In genomic region chr16:87393680-87394055, GRCh38 we compare ENCODE assay signal across 8 cellular contexts. TPM values are rescaled to one million over a fixed set of nuclear protein-coding genes. Genes with fewer than 3 reads are reported as not detected.
DNase-seq lines count a peak whose midpoint lies in the region; ATAC-seq and TF ChIP-seq lines count a peak whose summit lies in the region.

No MANE protein-coding gene starts in this region.

- intact Hi-C loops in OCI-LY7 (cut with micrococcal nuclease; ENCODE audit: unreplicated experiment), result loop anchor here (2.0 to 5.0 kb wide), 2 partner anchors 77 to 309 kb away; partner anchors contain the start of gene C16orf95

- H3K4me3 ChIP-seq in BLaER1 treated with 17β-estradiol and CSF1 and Interleukin-3, amounts not matched to agents 10 nM and 100 nM, result peak overlapping the region; percentile 88 to 97 (median 94)
- H3K4me3 ChIP-seq in OCI-LY7 (ENCODE audit: low read depth, low read length, poor library complexity, severe bottlenecking), result peak overlapping the region; percentile 78
- peak overlapping the region; percentile 80 for H3K4me3 ChIP-seq in endocrine pancreas (ENCODE audit: control insufficient read depth, insufficient read depth, low read length)
- H3K4me3 ChIP-seq in neuron (ENCODE audit: low read length), result peak overlapping the region; percentile 66

- peak overlapping the region; percentile 89 to 100 (median 94) for H3K4me2 ChIP-seq in BLaER1 treated with 17β-estradiol and CSF1 and Interleukin-3, amounts not matched to agents 10 nM and 100 nM
- H3K4me2 ChIP-seq in OCI-LY7 (ENCODE audit: low read length), result peak overlapping the region; percentile 88

- no peak for ATAC-seq in HG02884 (IDR thresholded peaks at IDR 0.05; ENCODE audit: unreplicated experiment)
- ATAC-seq in esophagus mucosa, result no peak

- H3K27me3 ChIP-seq in BLaER1 treated with 17β-estradiol and CSF1 and Interleukin-3, amounts not matched to agents 10 nM and 100 nM, result no peaks in the 10 kb centered on the region
- no peaks in the 10 kb centered on the region for H3K27me3 ChIP-seq in endocrine pancreas (ENCODE audit: control insufficient read depth, insufficient read depth, low read length)
- H3K27me3 ChIP-seq in neuron (ENCODE audit: insufficient read depth, low read length), result no peaks in the 10 kb centered on the region

- peaks cover 10 to 34% (median 19%) of the 10 kb centered on the region in 11 experiments for H3K36me3 ChIP-seq in BLaER1 treated with 17β-estradiol and CSF1 and Interleukin-3, amounts not matched to agents 10 nM and 100 nM
- peaks cover 9% of the 10 kb centered on the region; the same call in 1 of the 2 replicates for H3K36me3 ChIP-seq in OCI-LY7 (ENCODE audit: insufficient read depth, low read length)
- no peaks in the 10 kb centered on the region for H3K36me3 ChIP-seq in endocrine pancreas (ENCODE audit: control insufficient read depth, insufficient read depth, low read length)
- peaks cover 4% of the 10 kb centered on the region for H3K36me3 ChIP-seq in neuron (ENCODE audit: insufficient read depth, low read length)

- peaks cover 27% of the 10 kb centered on the region; the same call in 1 of the 2 replicates for H3K79me2 ChIP-seq in OCI-LY7 (ENCODE audit: insufficient read depth, low read depth, low read length)

- H3K9me2 ChIP-seq in OCI-LY7 (ENCODE audit: insufficient read depth, low read length), result no peaks in the 10 kb centered on the region

- H3K27ac ChIP-seq in BLaER1 treated with 17β-estradiol and CSF1 and Interleukin-3, amounts not matched to agents 10 nM and 100 nM, result peak overlapping the region in 7 of 11 experiments; percentile 94 to 99 (median 96); a peak in 7 of 22 replicates
- H3K27ac ChIP-seq in OCI-LY7 (ENCODE audit: low read depth, low read length, poor library complexity, severe bottlenecking), result peak overlapping the region; percentile 14

- CTCF ChIA-PET in OCI-LY7 (lab: Charles Lee; ENCODE audit: unreplicated experiment), result no interaction called here

- H4K20me1 ChIP-seq in BLaER1 treated with 17β-estradiol and CSF1 and Interleukin-3, amounts not matched to agents 10 nM and 100 nM, result peaks cover 60 to 65% (median 64%) of the 10 kb centered on the region in 11 experiments
- H4K20me1 ChIP-seq in OCI-LY7 (ENCODE audit: insufficient read depth, low read length), result peaks cover 14% of the 10 kb centered on the region

- DNase-seq in OCI-LY7 (ENCODE audit: low spot score) (no peak), SHP77 treated with DMSO at 0.1 percent for 48 hours (lab: John Stamatoyannopoulos, UW) (no peak)
- DNase-seq in effector CD8-positive, alpha-beta T cell (lab: John Stamatoyannopoulos, UW), result no peak

- H3K9ac ChIP-seq in BLaER1 treated with 17β-estradiol and CSF1 and Interleukin-3, amounts not matched to agents 10 nM and 100 nM, result peak overlapping the region; percentile 94 to 100 (median 98)
- peak overlapping the region; percentile 86 for H3K9ac ChIP-seq in endocrine pancreas (ENCODE audit: control insufficient read depth, insufficient read depth, low read length)

- peaks cover 48 to 66% (median 54%) of the 10 kb centered on the region in 10 experiments for H3K4me1 ChIP-seq in BLaER1 treated with 17β-estradiol and CSF1 and Interleukin-3, amounts not matched to agents 10 nM and 100 nM
- H3K4me1 ChIP-seq in OCI-LY7 (ENCODE audit: insufficient read depth, low read length, poor library complexity, severe bottlenecking), result peaks cover 31% of the 10 kb centered on the region
- H3K4me1 ChIP-seq in endocrine pancreas (ENCODE audit: control insufficient read depth, insufficient read depth, low read length), result peaks cover 7% of the 10 kb centered on the region
- H3K4me1 ChIP-seq in neuron (ENCODE audit: insufficient read depth, low read length), result peaks cover 24% of the 10 kb centered on the region

- no TSS peak for BruUV-seq in OCI-LY7 (replicated peaks; lab: Mats Ljungman, UMichigan)

- TF ChIP-seq CTCF in OCI-LY7 (conservative IDR thresholded peaks at IDR 0.05; ENCODE audit: low read length), result no peak

- no peak overlapping the region for H2AFZ ChIP-seq in OCI-LY7 (ENCODE audit: low read length)
- no peak overlapping the region for H2AFZ ChIP-seq in neuron (ENCODE audit: low read depth, low read length)

- POLR2A ChIA-PET in OCI-LY7 (lab: Charles Lee), result interaction anchor here (2.2 kb wide), 1 partner anchor 10 kb away, joined by 9 read pairs; the partner anchor contains the start of gene FBXO31

- H3K9me3 ChIP-seq in BLaER1 treated with 17β-estradiol and CSF1 and Interleukin-3, amounts not matched to agents 10 nM and 100 nM (replicated peaks in 1 of 11), result no peaks in the 10 kb centered on the region
- no peaks in the 10 kb centered on the region for H3K9me3 ChIP-seq in OCI-LY7 (ENCODE audit: low read length)
- H3K9me3 ChIP-seq in endocrine pancreas (ENCODE audit: control insufficient read depth, low read length), result no peaks in the 10 kb centered on the region
- no peaks in the 10 kb centered on the region for H3K9me3 ChIP-seq in neuron (ENCODE audit: low read length)

RNA-seq across cellular contexts. Expression of gene MAP1LC3B, which starts 1.5 kb away (rescaled TPM):
- 15.3 and 15.5 TPM in 2 replicates for total RNA-seq in OCI-LY7 (2014; rRNA removed; shearing (Covaris generic))
- 43.8 and 48.5 TPM in 2 replicates for total RNA-seq in OCI-LY7 (2022)
- total RNA-seq in esophagus mucosa, result 29.8 TPM

RNA-seq across cellular contexts. Expression of gene FBXO31, which starts 10.1 kb away (rescaled TPM):
- total RNA-seq in OCI-LY7 (2014; rRNA removed; shearing (Covaris generic)), result 14.5 and 26.0 TPM in 2 replicates
- total RNA-seq in OCI-LY7 (2022), result 25.5 and 32.4 TPM in 2 replicates
- 16.9 TPM for total RNA-seq in esophagus mucosa
